1 cellular context compared by ENCODE assay signal in the genomic region with DNA sequence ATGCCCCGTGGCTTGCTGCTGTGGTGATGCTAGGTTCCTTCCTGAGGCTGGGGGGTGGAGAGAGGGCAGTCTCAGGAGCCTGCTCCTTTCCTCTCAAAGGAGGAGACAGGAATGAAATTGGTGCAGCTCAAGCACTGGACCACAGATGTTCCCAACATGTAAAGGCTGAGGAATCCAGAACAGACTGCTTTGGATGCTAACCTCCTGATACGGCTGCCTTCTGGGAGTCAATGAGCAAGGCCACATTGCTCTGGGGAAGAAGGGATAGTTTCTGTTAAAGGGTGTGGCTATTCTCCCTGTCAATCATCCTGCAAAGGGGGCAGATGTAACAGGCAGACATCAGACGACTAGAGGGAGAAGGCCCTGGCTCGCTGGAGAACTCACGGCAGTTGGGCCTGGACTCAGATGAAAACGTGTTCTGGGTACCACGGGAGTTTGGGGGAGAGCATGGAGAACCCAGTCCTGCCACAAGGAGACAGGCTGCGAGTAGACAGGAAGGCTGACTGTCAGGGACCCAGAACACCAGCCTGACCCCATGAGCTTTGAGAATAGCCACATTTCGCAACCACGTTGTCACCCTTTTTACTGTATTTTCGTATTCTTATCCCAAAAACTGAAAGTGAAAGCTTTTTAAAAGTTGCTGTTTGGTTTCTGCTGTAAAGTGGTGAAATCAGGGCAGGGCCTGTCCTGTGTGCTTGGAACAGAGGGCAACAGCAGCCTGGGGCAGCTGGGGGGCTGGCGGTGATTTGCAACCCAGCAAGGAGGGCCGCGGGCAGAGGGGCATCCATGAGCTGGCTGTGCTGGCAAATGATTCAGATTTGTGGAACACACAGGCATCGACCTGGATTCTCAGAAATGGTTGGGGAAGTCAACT.
A peak's percentile ranks its signal among the peaks of the same experiment; 100 is the strongest.
TF ChIP-seq lines count a peak whose summit lies in the region.

No MANE protein-coding gene starts in this region.

TF ChIP-seq in K562, 482 proteins besides CTCF, POLR2A, EP300 and RAD21 (continued from another document):
- no peak for TF ChIP-seq ILF3 (IDR thresholded peaks at IDR 0.05; ENCODE audit: borderline replicate concordance)
- TF ChIP-seq, protein P1, sequence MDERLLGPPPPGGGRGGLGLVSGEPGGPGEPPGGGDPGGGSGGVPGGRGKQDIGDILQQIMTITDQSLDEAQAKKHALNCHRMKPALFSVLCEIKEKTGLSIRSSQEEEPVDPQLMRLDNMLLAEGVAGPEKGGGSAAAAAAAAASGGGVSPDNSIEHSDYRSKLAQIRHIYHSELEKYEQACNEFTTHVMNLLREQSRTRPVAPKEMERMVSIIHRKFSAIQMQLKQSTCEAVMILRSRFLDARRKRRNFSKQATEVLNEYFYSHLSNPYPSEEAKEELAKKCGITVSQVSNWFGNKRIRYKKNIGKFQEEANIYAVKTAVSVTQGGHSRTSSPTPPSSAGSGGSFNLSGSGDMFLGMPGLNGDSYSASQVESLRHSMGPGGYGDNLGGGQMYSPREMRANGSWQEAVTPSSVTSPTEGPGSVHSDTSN (CRISPR knock-in tag; IDR thresholded peaks at IDR 0.05; ENCODE audit: low read depth), result no peak
- TF ChIP-seq, protein P1 (tag; conservative IDR thresholded peaks at IDR 0.05; ENCODE audit: low read depth), result peak; percentile 64
